8 cellular contexts compared by ENCODE assay signal in genomic region chr11:10413268-10413667, GRCh38. TPM values are rescaled to one million over a fixed set of nuclear protein-coding genes. Genes with fewer than 3 reads are reported as not detected.
DNase-seq lines count a peak whose midpoint lies in the region; ATAC-seq, FAIRE-seq and TF ChIP-seq lines count a peak whose summit lies in the region.
"Had no signal": no experiment of that assay in that cellular context is flagged by ENCODE, and none has a peak within 500 bp of the region (broad histone marks: within the 10 kb centered on the region; RNA-seq: fewer than 3 reads in every experiment).

No MANE protein-coding gene starts in this region.

- H3K4me3 Mint-ChIP-seq in dendritic cell treated with granulocyte-macrophage colony-stimulating factor and Interleukin-4, amounts not matched to agents 40 ng/mL and 50 ng/mL, for 4 days: no peak overlapping the region

- peaks cover 2% of the 10 kb centered on the region for H3K27me3 Mint-ChIP-seq in dendritic cell treated with granulocyte-macrophage colony-stimulating factor and Interleukin-4, amounts not matched to agents 40 ng/mL and 50 ng/mL, for 4 days

- no peak for TF ChIP-seq POLR2A in GM12892 (IDR thresholded peaks at IDR 0.05; ENCODE audit: low read depth, low read length)

- intact Hi-C loops in dendritic cell treated with granulocyte-macrophage colony-stimulating factor and Interleukin-4, amounts not matched to agents 40 ng/mL and 50 ng/mL, for 4 days (cut with micrococcal nuclease): loop anchor here (2.0 to 5.0 kb wide), 2 partner anchors 89 to 242 kb away; no protein-coding TSS in a partner anchor

- H3K27ac Mint-ChIP-seq in dendritic cell treated with granulocyte-macrophage colony-stimulating factor and Interleukin-4, amounts not matched to agents 40 ng/mL and 50 ng/mL, for 4 days: peak overlapping the region; percentile 78

- no peaks in the 10 kb centered on the region for H3K9me3 Mint-ChIP-seq in dendritic cell treated with granulocyte-macrophage colony-stimulating factor and Interleukin-4, amounts not matched to agents 40 ng/mL and 50 ng/mL, for 4 days

- peak; percentile 96 for FAIRE-seq in GM12892 (lab: Jason Lieb, UNC)
- FAIRE-seq: pancreas had no signal

- peaks cover 63% of the 10 kb centered on the region for H3K4me1 Mint-ChIP-seq in dendritic cell treated with granulocyte-macrophage colony-stimulating factor and Interleukin-4, amounts not matched to agents 40 ng/mL and 50 ng/mL, for 4 days (ENCODE audit: low read depth)

- H3K36me3 Mint-ChIP-seq in dendritic cell treated with granulocyte-macrophage colony-stimulating factor and Interleukin-4, amounts not matched to agents 40 ng/mL and 50 ng/mL, for 4 days (ENCODE audit: low read depth): no peaks in the 10 kb centered on the region

- DNase-seq in GM12892 (ENCODE audit: insufficient read length) (no peak), T follicular helper cell (ENCODE audit: low read depth) (peak; percentile 24), pons (ENCODE audit: low spot score) (peak; percentile 92)
- DNase-seq: pancreas had no signal

- ATAC-seq in HG03442 (IDR thresholded peaks at IDR 0.05; ENCODE audit: unreplicated experiment) (peak; percentile 58), HG03469 (IDR thresholded peaks at IDR 0.05; ENCODE audit: unreplicated experiment) (no peak), GM19455 (IDR thresholded peaks at IDR 0.05; ENCODE audit: unreplicated experiment) (no peak)

RNA-seq across cellular contexts. Expression of gene AMPD3, which starts 41.8 kb away (rescaled TPM):
- polyA plus RNA-seq in GM12892 (2012; ENCODE audit: missing spikeins): 49.2 TPM
